In genomic region chr14:70045715-70046535, GRCh38 we compare ENCODE assay signal across 9 cellular contexts.
DNase-seq lines count a peak whose midpoint lies in the region; ATAC-seq and TF ChIP-seq lines count a peak whose summit lies in the region.
"Had no signal": no experiment of that assay in that cellular context is flagged by ENCODE, and none has a peak within 500 bp of the region (broad histone marks: within the 10 kb centered on the region; RNA-seq: fewer than 3 reads in every experiment).

No MANE protein-coding gene starts in this region.

- no peaks in the 10 kb centered on the region for H3K9me3 ChIP-seq in cardiac muscle cell (ENCODE audit: low read depth)
- H3K9me3 ChIP-seq in prostate gland: no peaks in the 10 kb centered on the region

- no peaks in the 10 kb centered on the region for H3K9me3 Mint-ChIP-seq in activated CD4-positive, alpha-beta T cell treated with anti-CD3 and anti-CD28 coated beads for 36 hours (ENCODE audit: low read depth)

- POLR2A ChIA-PET in activated CD4-positive, alpha-beta T cell treated with anti-CD3 and anti-CD28 coated beads for 36 hours (lab: Charles Lee): no interaction called here

- H3K4me3 ChIP-seq in cardiac muscle cell (no peak overlapping the region), prostate gland (no peak overlapping the region)

- peaks cover 19% of the 10 kb centered on the region for H3K27me3 Mint-ChIP-seq in activated CD4-positive, alpha-beta T cell treated with anti-CD3 and anti-CD28 coated beads for 36 hours

- H3K4me3 Mint-ChIP-seq in activated CD4-positive, alpha-beta T cell treated with anti-CD3 and anti-CD28 coated beads for 36 hours: no peak overlapping the region
- H3K4me3 Mint-ChIP-seq: CD4-positive, CD25-positive, alpha-beta regulatory T cell had no signal

- intact Hi-C loops in activated CD4-positive, alpha-beta T cell treated with anti-CD3 and anti-CD28 coated beads for 36 hours (cut with DNase I, micrococcal nuclease): no loop called here
- intact Hi-C loops in prostate gland (cut with DNase I): no loop called here

- no peaks in the 10 kb centered on the region for H3K4me1 Mint-ChIP-seq in activated CD4-positive, alpha-beta T cell treated with anti-CD3 and anti-CD28 coated beads for 36 hours
- H3K4me1 Mint-ChIP-seq: CD4-positive, CD25-positive, alpha-beta regulatory T cell had no signal

- H3K27ac ChIP-seq in VCaP: no peak overlapping the region; the same call in 1 of the 2 replicates
- no peak overlapping the region for H3K27ac ChIP-seq in cardiac muscle cell
- H3K27ac ChIP-seq in prostate gland: no peak overlapping the region

- TF ChIP-seq CTCF in VCaP (conservative IDR thresholded peaks at IDR 0.05) (peak; percentile 96), cardiac muscle cell (IDR thresholded peaks at IDR 0.05; ENCODE audit: low read depth, low read length) (peak; percentile 80), prostate gland (IDR thresholded peaks at IDR 0.05) (peak; percentile 15 to 74 (median 64))

- 43% methylated on average over 23 of the region's 23 CpGs for WGBS in prostate gland

- no peaks in the 10 kb centered on the region for H3K36me3 Mint-ChIP-seq in activated CD4-positive, alpha-beta T cell treated with anti-CD3 and anti-CD28 coated beads for 36 hours (ENCODE audit: low read depth)
- H3K36me3 Mint-ChIP-seq: CD4-positive, CD25-positive, alpha-beta regulatory T cell had no signal

- H3K36me3 ChIP-seq in cardiac muscle cell: no peaks in the 10 kb centered on the region
- H3K36me3 ChIP-seq in prostate gland: no peaks in the 10 kb centered on the region

- TF ChIP-seq POLR2A in prostate gland (IDR thresholded peaks at IDR 0.05): no peak

- no peaks in the 10 kb centered on the region for H3K4me1 ChIP-seq in cardiac muscle cell (ENCODE audit: low read depth)
- peaks cover 3% of the 10 kb centered on the region for H3K4me1 ChIP-seq in prostate gland (replicated peaks)

- no peak overlapping the region for H3K27ac Mint-ChIP-seq in activated CD4-positive, alpha-beta T cell treated with anti-CD3 and anti-CD28 coated beads for 36 hours
- H3K27ac Mint-ChIP-seq: CD4-positive, CD25-positive, alpha-beta regulatory T cell had no signal

- H3K27me3 ChIP-seq in cardiac muscle cell: peaks cover 42% of the 10 kb centered on the region
- no peaks in the 10 kb centered on the region for H3K27me3 ChIP-seq in prostate gland (replicated peaks; ENCODE audit: insufficient read depth)

- peak; percentile 48 for DNase-seq in activated CD4-positive, alpha-beta T cell treated with anti-CD3 and anti-CD28 coated beads for 36 hours
- DNase-seq in activated CD4-positive, alpha-beta T cell treated with anti-CD3 and anti-CD28 coated beads for 4 hours: no peak
- DNase-seq in NCI-H1930 (lab: John Stamatoyannopoulos, UW) (peak; percentile 64 to 73), cardiac muscle cell (ENCODE audit: low read depth in 1 of 2, low spot score in 1 of 2) (peak; percentile 77 to 79), prostate gland (ENCODE audit: low spot score) (peak; percentile 65), SKM-1 (lab: John Stamatoyannopoulos, UW; ENCODE audit: unreplicated experiment) (no peak)
- DNase-seq: CD4-positive, CD25-positive, alpha-beta regulatory T cell had no signal

- CTCF ChIA-PET in activated CD4-positive, alpha-beta T cell treated with anti-CD3 and anti-CD28 coated beads for 36 hours (lab: Charles Lee): no interaction called here

- ATAC-seq in activated CD4-positive, alpha-beta T cell treated with anti-CD3 and anti-CD28 coated beads for 36 hours: no peak
- ATAC-seq in HG02610 (IDR thresholded peaks at IDR 0.05; ENCODE audit: unreplicated experiment): no peak

Comparison
In these comparisons a context has a peak if more than half of its experiments do, and no peak if none do; other contexts are left out.
1. DNase-seq: peak in activated CD4-positive, alpha-beta T cell treated with anti-CD3 and anti-CD28 coated beads for 36 hours (single experiment), NCI-H1930 (2 of 2), cardiac muscle cell (2 of 2) and prostate gland (single experiment); none in activated CD4-positive, alpha-beta T cell treated with anti-CD3 and anti-CD28 coated beads for 4 hours (0 of 2) and SKM-1 (single experiment).
2. Peak in every context shown above with its lines, with median percentiles within 50 percentile points of each other: CTCF ChIP-seq.